11 cellular contexts compared by ENCODE assay signal in the genomic region with DNA sequence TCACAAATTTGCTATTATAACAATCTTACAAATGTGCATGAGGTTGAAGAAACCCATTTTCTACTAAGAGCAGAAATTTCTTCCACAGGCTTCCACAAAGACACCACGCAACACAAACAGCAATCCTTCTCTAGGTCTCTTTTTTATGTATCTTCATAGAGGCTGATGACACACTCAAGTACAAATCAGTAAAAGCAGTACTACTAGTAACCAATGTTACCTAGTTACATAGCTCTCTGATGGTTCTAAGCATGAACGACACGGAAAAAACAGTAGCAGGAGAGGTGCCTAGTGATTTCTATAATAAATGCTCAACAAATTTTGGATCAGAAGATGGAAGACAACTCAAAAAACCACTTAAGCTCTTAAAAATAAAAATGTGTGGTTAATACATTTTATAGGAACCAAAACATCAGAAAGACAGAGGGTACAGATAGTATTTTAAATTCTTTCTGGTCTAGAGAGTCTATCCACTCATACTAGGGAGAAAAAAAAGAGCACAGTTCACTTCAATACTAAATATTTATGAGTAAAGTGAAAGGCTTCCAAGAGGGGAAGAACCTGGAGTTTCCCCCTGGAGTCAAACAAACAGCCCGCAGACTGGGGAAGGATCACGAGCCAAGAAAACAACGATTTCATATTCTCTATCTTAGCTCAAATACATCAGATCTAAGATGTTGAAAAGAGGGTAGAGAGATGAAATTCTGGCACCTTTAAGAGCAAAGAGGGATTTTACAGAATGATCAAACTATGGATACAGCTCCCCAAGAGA. TPM values are rescaled to one million over a fixed set of nuclear protein-coding genes. Genes with fewer than 3 reads are reported as not detected.
A peak's percentile ranks its signal among the peaks of the same experiment; 100 is the strongest.
DNase-seq lines count a peak whose midpoint lies in the region; ATAC-seq and TF ChIP-seq lines count a peak whose summit lies in the region.
"Had no signal": no experiment of that assay in that cellular context is flagged by ENCODE, and none has a peak within 500 bp of the region (broad histone marks: within the 10 kb centered on the region; RNA-seq: fewer than 3 reads in every experiment).

No MANE protein-coding gene starts in this region.

- WGBS in esophagus muscularis mucosa: 45% methylated on average over 6 of the region's 6 CpGs
- WGBS in prostate gland: 41% methylated on average over 6 of the region's 6 CpGs

- H3K36me3 ChIP-seq in CD4-positive, alpha-beta memory T cell (ENCODE audit: insufficient read depth, low read length): no peaks in the 10 kb centered on the region
- peaks cover 0 to 9% (median 0%) of the 10 kb centered on the region in 4 donors for H3K36me3 ChIP-seq in esophagus muscularis mucosa
- no peaks in the 10 kb centered on the region for H3K36me3 ChIP-seq in prostate gland
- H3K36me3 ChIP-seq in HAP-1 (replicated peaks): peaks cover 7% of the 10 kb centered on the region; the same call in 1 of the 2 replicates

- ATAC-seq in activated CD8-positive, alpha-beta T cell treated with anti-CD3 and anti-CD28 coated beads for 36 hours: peak; percentile 13
- ATAC-seq in HG02642 (IDR thresholded peaks at IDR 0.05; ENCODE audit: poor library complexity, unreplicated experiment) (no peak), GM18858 (IDR thresholded peaks at IDR 0.05; ENCODE audit: unreplicated experiment) (no peak)

- peak in 2 of 5 donors; percentile 15 to 33 for DNase-seq in CD4-positive, alpha-beta memory T cell
- no peak for DNase-seq in activated CD8-positive, alpha-beta T cell treated with anti-CD3 and anti-CD28 coated beads for 36 hours
- no peak for DNase-seq in esophagus muscularis mucosa (ENCODE audit: extremely low spot score)
- no peak for DNase-seq in prostate gland (ENCODE audit: low spot score)
- no peak for DNase-seq in DMS79 (lab: John Stamatoyannopoulos, UW)
- no peak for DNase-seq in HAP-1 (ENCODE audit: low spot score in 2 of 2)
- DNase-seq: Caco-2, endodermal cell had no signal

- H3K9me3 Mint-ChIP-seq in CD4-positive, alpha-beta memory T cell: peaks cover 0 to 3% (median 0%) of the 10 kb centered on the region in 8 donors
- no peaks in the 10 kb centered on the region for H3K9me3 Mint-ChIP-seq in activated CD8-positive, alpha-beta T cell treated with anti-CD3 and anti-CD28 coated beads for 36 hours
- H3K9me3 Mint-ChIP-seq: endodermal cell had no signal

- no peaks in the 10 kb centered on the region for H3K27me3 ChIP-seq in CD4-positive, alpha-beta memory T cell (ENCODE audit: insufficient read depth, low read length)
- H3K27me3 ChIP-seq in esophagus muscularis mucosa: no peaks in the 10 kb centered on the region
- H3K27me3 ChIP-seq in prostate gland (replicated peaks; ENCODE audit: insufficient read depth): no peaks in the 10 kb centered on the region
- no peaks in the 10 kb centered on the region for H3K27me3 ChIP-seq in HAP-1 (ENCODE audit: low read depth)

- H3K27ac ChIP-seq in CD4-positive, alpha-beta memory T cell (ENCODE audit: low read depth, low read length): peak overlapping the region; percentile 87
- H3K27ac ChIP-seq in esophagus muscularis mucosa (replicated peaks in 1 of 4): peak overlapping the region; percentile 52 to 71 (median 68)
- peak overlapping the region; percentile 41 to 43 for H3K27ac ChIP-seq in prostate gland
- H3K27ac ChIP-seq: parathyroid adenoma had no signal

- POLR2A ChIA-PET in CD4-positive, alpha-beta memory T cell (lab: Charles Lee; ENCODE audit: partially characterized antibody): interaction anchor here (1.1 to 6.4 kb wide), 9 partner anchors 12 to 207 kb away, joined by 3 to 75 read pairs (median 5); a partner anchor contains a TSS
- POLR2A ChIA-PET in activated CD8-positive, alpha-beta T cell treated with anti-CD3 and anti-CD28 coated beads for 36 hours (lab: Charles Lee): interaction anchor here (0.6 to 7.2 kb wide), 10 partner anchors 12 to 501 kb away, joined by 3 to 107 read pairs (median 5); a partner anchor contains a TSS

- no peaks in the 10 kb centered on the region for H3K27me3 Mint-ChIP-seq in CD4-positive, alpha-beta memory T cell
- H3K27me3 Mint-ChIP-seq in activated CD8-positive, alpha-beta T cell treated with anti-CD3 and anti-CD28 coated beads for 36 hours: no peaks in the 10 kb centered on the region

- in situ Hi-C loops in HAP-1 (cut with MboI; ENCODE audit: low sequenced_read_pairs): no loop called here

- TF ChIP-seq POLR2A in esophagus muscularis mucosa (IDR thresholded peaks at IDR 0.05; ENCODE audit: low read depth) (no peak), prostate gland (IDR thresholded peaks at IDR 0.05) (no peak)

- TF ChIP-seq EP300 in esophagus muscularis mucosa (IDR thresholded peaks at IDR 0.05): no peak

- peak overlapping the region; percentile 60 to 86 (median 84) for H3K4me3 Mint-ChIP-seq in CD4-positive, alpha-beta memory T cell
- H3K4me3 Mint-ChIP-seq in activated CD8-positive, alpha-beta T cell treated with anti-CD3 and anti-CD28 coated beads for 36 hours: peak overlapping the region; percentile 79
- H3K4me3 Mint-ChIP-seq: endodermal cell had no signal

- H3K4me1 Mint-ChIP-seq in CD4-positive, alpha-beta memory T cell: peaks cover 58 to 93% (median 82%) of the 10 kb centered on the region in 4 donors
- peaks cover 87% of the 10 kb centered on the region for H3K4me1 Mint-ChIP-seq in activated CD8-positive, alpha-beta T cell treated with anti-CD3 and anti-CD28 coated beads for 36 hours (ENCODE audit: low read depth)

- H3K27ac Mint-ChIP-seq in CD4-positive, alpha-beta memory T cell: peak overlapping the region; percentile 98 to 99 (median 99)
- H3K27ac Mint-ChIP-seq in activated CD8-positive, alpha-beta T cell treated with anti-CD3 and anti-CD28 coated beads for 36 hours: peak overlapping the region; percentile 98

- peaks cover 8 to 25% of the 10 kb centered on the region in 2 donors for H3K36me3 Mint-ChIP-seq in CD4-positive, alpha-beta memory T cell
- H3K36me3 Mint-ChIP-seq in activated CD8-positive, alpha-beta T cell treated with anti-CD3 and anti-CD28 coated beads for 36 hours (ENCODE audit: low read depth): peaks cover 67% of the 10 kb centered on the region

- H3K4me3 ChIP-seq in CD4-positive, alpha-beta memory T cell (ENCODE audit: low read length in 2 of 2): no peak overlapping the region
- no peak overlapping the region for H3K4me3 ChIP-seq in esophagus muscularis mucosa
- no peak overlapping the region for H3K4me3 ChIP-seq in prostate gland
- H3K4me3 ChIP-seq in HAP-1: no peak overlapping the region

- CTCF ChIA-PET in CD4-positive, alpha-beta memory T cell (lab: Charles Lee; ENCODE audit: partially characterized antibody): interaction anchor here (1.3 to 7.2 kb wide), 6 partner anchors 10 to 209 kb away, joined by 3 to 60 read pairs (median 20); a partner anchor contains a TSS
- CTCF ChIA-PET in activated CD8-positive, alpha-beta T cell treated with anti-CD3 and anti-CD28 coated beads for 36 hours (lab: Charles Lee): interaction anchor here (1.1 to 16.5 kb wide), 8 partner anchors 10 to 207 kb away, joined by 3 to 119 read pairs (median 4); no protein-coding TSS in a partner anchor

- no peaks in the 10 kb centered on the region for H3K9me3 ChIP-seq in CD4-positive, alpha-beta memory T cell (ENCODE audit: control insufficient read depth in 1 of 2, low read length in 2 of 2)
- H3K9me3 ChIP-seq in esophagus muscularis mucosa: no peaks in the 10 kb centered on the region
- no peaks in the 10 kb centered on the region for H3K9me3 ChIP-seq in prostate gland
- H3K9me3 ChIP-seq in HAP-1: no peaks in the 10 kb centered on the region
- H3K9me3 ChIP-seq: Caco-2 had no signal

- intact Hi-C loops in CD4-positive, alpha-beta memory T cell (cut with micrococcal nuclease): loop anchor here (10.0 kb wide), 1 partner anchor 619 kb away; a partner anchor contains a TSS
- intact Hi-C loops in activated CD8-positive, alpha-beta T cell treated with anti-CD3 and anti-CD28 coated beads for 36 hours (cut with micrococcal nuclease): no loop called here
- intact Hi-C loops in esophagus muscularis mucosa (cut with DNase I): no loop called here
- intact Hi-C loops in prostate gland (cut with DNase I): no loop called here

- H3K4me1 ChIP-seq in CD4-positive, alpha-beta memory T cell (ENCODE audit: insufficient read depth, low read length): peaks cover 97% of the 10 kb centered on the region
- H3K4me1 ChIP-seq in esophagus muscularis mucosa (peaks cover 30 to 85% (median 81%) of the 10 kb centered on the region in 4 donors), prostate gland (replicated peaks) (no peaks in the 10 kb centered on the region), HAP-1 (peaks cover 6% of the 10 kb centered on the region; the same call in 1 of the 2 replicates)
- H3K4me1 ChIP-seq: Caco-2, parathyroid adenoma had no signal

- no peak for TF ChIP-seq CTCF in activated CD8-positive, alpha-beta T cell treated with anti-CD3 and anti-CD28 coated beads for 36 hours (IDR thresholded peaks at IDR 0.05)
- TF ChIP-seq CTCF in esophagus muscularis mucosa (IDR thresholded peaks at IDR 0.05) (no peak), prostate gland (IDR thresholded peaks at IDR 0.05) (no peak)

RNA-seq across cellular contexts. Expression of a gene that starts 40.2 kb away (rescaled TPM):
- 10 to 100 TPM; 51.1 to 58.5 TPM for total RNA-seq in CD4-positive, alpha-beta memory T cell
- 10 to 100 TPM in 1 of 2 donors, 1 to 10 TPM in 1; 3.8 to 10.2 TPM for polyA plus RNA-seq in CD4-positive, alpha-beta memory T cell
- 10 to 100 TPM; 39.6 to 40.4 TPM for total RNA-seq in activated CD8-positive, alpha-beta T cell treated with anti-CD3 and anti-CD28 coated beads for 36 hours
- total RNA-seq in esophagus muscularis mucosa (10 to 100 TPM; 38.2 to 67.7 (median 47.7) TPM), prostate gland (10 to 100 TPM; 23.8 to 56.0 TPM)

RNA-seq across cellular contexts. Expression of a gene that starts 40.4 kb away (rescaled TPM):
- total RNA-seq in CD4-positive, alpha-beta memory T cell: 10 to 100 TPM in 1 of 2 experiments, 1 to 10 TPM in 1; 6.9 to 13.1 TPM
- 1 to 10 TPM; 5.6 to 6.7 TPM for polyA plus RNA-seq in CD4-positive, alpha-beta memory T cell
- total RNA-seq in activated CD8-positive, alpha-beta T cell treated with anti-CD3 and anti-CD28 coated beads for 36 hours: 10 to 100 TPM in 1 of 2 experiments, 1 to 10 TPM in 1; 9.6 to 12.7 TPM
- total RNA-seq in esophagus muscularis mucosa: 10 to 100 TPM; 14.4 to 19.6 (median 15.5) TPM
- total RNA-seq in prostate gland: 10 to 100 TPM; 10.8 to 27.5 TPM
